7 cellular contexts compared by ENCODE assay signal in genomic region chr6:47083586-47084047, GRCh38. TPM values are rescaled to one million over a fixed set of nuclear protein-coding genes. Genes with fewer than 3 reads are reported as not detected.
DNase-seq lines count a peak whose midpoint lies in the region; ATAC-seq and TF ChIP-seq lines count a peak whose summit lies in the region.

No MANE protein-coding gene starts in this region.

- TF ChIP-seq POLR2A in body of pancreas (IDR thresholded peaks at IDR 0.05), result no peak

- 0 to 11% methylated on average over 3 of the region's 3 CpGs for WGBS in body of pancreas, 2 donors
- 4% methylated on average over 3 of the region's 3 CpGs for WGBS in urinary bladder

- H3K36me3 ChIP-seq in body of pancreas (replicated peaks in 1 of 2; ENCODE audit: insufficient read depth in 1 of 2, low read depth in 2 of 2) (no peaks in the 10 kb centered on the region), urinary bladder (ENCODE audit: insufficient read depth) (no peaks in the 10 kb centered on the region)

- no peak for TF ChIP-seq CTCF in body of pancreas (IDR thresholded peaks at IDR 0.05)
- no peak for TF ChIP-seq CTCF in GM13977 (IDR thresholded peaks at IDR 0.05; ENCODE audit: extremely low read depth, insufficient read depth, missing control alignments)

- H3K9me3 ChIP-seq in body of pancreas, result no peaks in the 10 kb centered on the region

- DNase-seq in MV-4-11 (lab: John Stamatoyannopoulos, UW) (peak; percentile 51), body of pancreas (peak; percentile 77 to 94 (median 90)), left kidney (ENCODE audit: low read depth, low spot score) (peak; percentile 86), HUDEP-2 (lab: John Stamatoyannopoulos, UW; ENCODE audit: unreplicated experiment in 76 of 76) (no peak), GM13977 (ENCODE audit: low spot score) (no peak)

- H3K4me1 ChIP-seq in body of pancreas, result peaks cover 19% of the 10 kb centered on the region
- H3K4me1 ChIP-seq in urinary bladder (ENCODE audit: insufficient read depth), result no peaks in the 10 kb centered on the region

- no peak overlapping the region for H3K4me3 ChIP-seq in body of pancreas
- H3K4me3 ChIP-seq in urinary bladder (ENCODE audit: low read depth, low read length), result no peak overlapping the region

- peak; percentile 97 for ATAC-seq in body of pancreas
- no peak for ATAC-seq in GM19351 (IDR thresholded peaks at IDR 0.05; ENCODE audit: unreplicated experiment)

- in situ Hi-C loops in GM13977 (cut with MboI; ENCODE audit: low pct_unique_long_range_greater_than_20kb, low sequenced_read_pairs, unreplicated experiment), result no loop called here

- intact Hi-C loops in body of pancreas (cut with DNase I), result no loop called here

- H3K27me3 ChIP-seq in body of pancreas, result no peaks in the 10 kb centered on the region

- H3K27ac ChIP-seq in body of pancreas (peak overlapping the region in 2 of 4 donors; percentile 52 to 68), urinary bladder (ENCODE audit: low read depth) (peak overlapping the region; percentile 3)

RNA-seq across cellular contexts. Expression of gene ADGRF1, which starts 41.5 kb away (rescaled TPM):
- under 1 TPM in 1 of 2 donors, not detected in 1; 0.52 TPM for total RNA-seq in body of pancreas
- 13.0 TPM for total RNA-seq in urinary bladder
- 5.3 TPM for polyA plus RNA-seq in urinary bladder

Comparison
In these comparisons a context has a peak if more than half of its experiments do, and no peak if none do; other contexts are left out.
1. DNase-seq: peak in MV-4-11 (single experiment), body of pancreas (4 of 4) and left kidney (single experiment); none in HUDEP-2 (0 of 76) and GM13977 (single experiment).